Comparison of ENCODE assay signal across 8 cellular contexts in genomic region chr4:27048350-27049100, GRCh38.
DNase-seq lines count a peak whose midpoint lies in the region; ATAC-seq and TF ChIP-seq lines count a peak whose summit lies in the region.

No MANE protein-coding gene starts in this region.

- H3K36me3 ChIP-seq in CD8-positive, alpha-beta memory T cell (ENCODE audit: insufficient read depth, low read length): no peaks in the 10 kb centered on the region
- H3K36me3 ChIP-seq in GM23248 (ENCODE audit: low read depth) (no peaks in the 10 kb centered on the region), mucosa of descending colon (ENCODE audit: low read depth) (no peaks in the 10 kb centered on the region)

- in situ Hi-C loops in GM23248 (cut with MboI): no loop called here

- intact Hi-C loops in mucosa of descending colon (cut with DNase I, micrococcal nuclease): no loop called here

- peaks cover 0 to 3% (median 0%) of the 10 kb centered on the region in 3 donors for H3K36me3 Mint-ChIP-seq in CD8-positive, alpha-beta memory T cell
- no peaks in the 10 kb centered on the region for H3K36me3 Mint-ChIP-seq in activated CD8-positive, alpha-beta memory T cell treated with anti-CD3 and anti-CD28 coated beads, Interleukin-2, amount 10 ng/mL, durations not matched to agents 7 days and 5 days

- H3K4me1 Mint-ChIP-seq in CD8-positive, alpha-beta memory T cell: peaks cover 5 to 14% (median 12%) of the 10 kb centered on the region in 3 donors
- H3K4me1 Mint-ChIP-seq in activated CD8-positive, alpha-beta memory T cell treated with anti-CD3 and anti-CD28 coated beads, Interleukin-2, amount 10 ng/mL, durations not matched to agents 7 days and 5 days: peaks cover 2% of the 10 kb centered on the region

- POLR2A ChIA-PET in CD8-positive, alpha-beta memory T cell (lab: Charles Lee): no interaction called here

- no peaks in the 10 kb centered on the region for H3F3A ChIP-seq in GM23248 (ENCODE audit: insufficient read depth)

- H3K9ac ChIP-seq in GM23248: 0 out of 2 replicates have a peak overlapping the region, but pooled peaks have one; percentile 27

- no peak overlapping the region for H3K27ac ChIP-seq in CD8-positive, alpha-beta memory T cell (ENCODE audit: low read depth, low read length)
- H3K27ac ChIP-seq in GM23248: no peak overlapping the region

- no peak overlapping the region for H3K4me3 ChIP-seq in CD8-positive, alpha-beta memory T cell (ENCODE audit: low read length)
- peak overlapping the region; percentile 72 for H3K4me3 ChIP-seq in GM23248
- peak overlapping the region; percentile 36 for H3K4me3 ChIP-seq in choroid plexus epithelial cell (ENCODE audit: low read depth, low read length)
- H3K4me3 ChIP-seq in mucosa of descending colon: no peak overlapping the region

- no peak overlapping the region for H3K27ac Mint-ChIP-seq in CD8-positive, alpha-beta memory T cell
- no peak overlapping the region for H3K27ac Mint-ChIP-seq in activated CD8-positive, alpha-beta memory T cell treated with anti-CD3 and anti-CD28 coated beads, Interleukin-2, amount 10 ng/mL, durations not matched to agents 7 days and 5 days

- no peaks in the 10 kb centered on the region for H3K79me2 ChIP-seq in GM23248 (ENCODE audit: insufficient read depth)

- H3K27me3 ChIP-seq in CD8-positive, alpha-beta memory T cell (ENCODE audit: insufficient read depth, low read length, poor library complexity, severe bottlenecking): peaks cover 6% of the 10 kb centered on the region
- H3K27me3 ChIP-seq in GM23248 (replicated peaks; ENCODE audit: insufficient read depth): peaks cover 48% of the 10 kb centered on the region

- 5 to 6% methylated on average over 17 of the region's 17 CpGs for WGBS in GM23248 (ENCODE audit: low coverage in 1 of 2, low lambda C conversion rate in 2 of 2, missing lambda C conversion rate in 2 of 2), 2 experiments

- no peaks in the 10 kb centered on the region for H3K9me3 ChIP-seq in CD8-positive, alpha-beta memory T cell (ENCODE audit: low read length)
- H3K9me3 ChIP-seq in GM23248 (ENCODE audit: low read depth): no peaks in the 10 kb centered on the region
- no peaks in the 10 kb centered on the region for H3K9me3 ChIP-seq in mucosa of descending colon

- peak overlapping the region; percentile 94 for H3K4me2 ChIP-seq in GM23248 (ENCODE audit: unreplicated experiment)

- H3K4me1 ChIP-seq in CD8-positive, alpha-beta memory T cell (ENCODE audit: insufficient read depth, low read length): peaks cover 5% of the 10 kb centered on the region
- H3K4me1 ChIP-seq in GM23248 (ENCODE audit: insufficient read depth): no peaks in the 10 kb centered on the region
- no peaks in the 10 kb centered on the region for H3K4me1 ChIP-seq in mucosa of descending colon (ENCODE audit: low read depth)

- peak; percentile 62 for TF ChIP-seq CTCF in choroid plexus epithelial cell (conservative IDR thresholded peaks at IDR 0.05; ENCODE audit: low read depth, low read length)
- TF ChIP-seq CTCF in mucosa of descending colon (IDR thresholded peaks at IDR 0.05): peak; percentile 56

- peak overlapping the region in 6 of 7 donors; percentile 39 to 80 (median 56) for H3K4me3 Mint-ChIP-seq in CD8-positive, alpha-beta memory T cell
- H3K4me3 Mint-ChIP-seq in activated CD8-positive, alpha-beta memory T cell treated with anti-CD3 and anti-CD28 coated beads, Interleukin-2, amount 10 ng/mL, durations not matched to agents 7 days and 5 days: no peak overlapping the region

- no peaks in the 10 kb centered on the region for H4K20me1 ChIP-seq in GM23248 (ENCODE audit: insufficient read depth)

- H3K9me3 Mint-ChIP-seq in CD8-positive, alpha-beta memory T cell: peaks cover 0 to 8% (median 7%) of the 10 kb centered on the region in 5 donors
- H3K9me3 Mint-ChIP-seq in activated CD8-positive, alpha-beta memory T cell treated with anti-CD3 and anti-CD28 coated beads, Interleukin-2, amount 10 ng/mL, durations not matched to agents 7 days and 5 days (ENCODE audit: low read depth): no peaks in the 10 kb centered on the region

- H3K9me2 ChIP-seq in GM23248 (ENCODE audit: insufficient read depth): no peaks in the 10 kb centered on the region

- H3K27me3 Mint-ChIP-seq in CD8-positive, alpha-beta memory T cell: peaks cover 22 to 72% of the 10 kb centered on the region in 2 donors
- peaks cover 44% of the 10 kb centered on the region for H3K27me3 Mint-ChIP-seq in activated CD8-positive, alpha-beta memory T cell treated with anti-CD3 and anti-CD28 coated beads, Interleukin-2, amount 10 ng/mL, durations not matched to agents 7 days and 5 days

- ATAC-seq in mucosa of descending colon (peak; percentile 75), GM18511 (IDR thresholded peaks at IDR 0.05; ENCODE audit: unreplicated experiment) (no peak), HG03460 (IDR thresholded peaks at IDR 0.05; ENCODE audit: unreplicated experiment) (no peak)
- ATAC-seq in activated CD8-positive, alpha-beta memory T cell treated with anti-CD3 and anti-CD28 coated beads, Interleukin-2, amount 10 ng/mL, durations not matched to agents 7 days and 5 days: no peak

- peak in 2 of 5 donors; percentile 15 to 34 for DNase-seq in CD8-positive, alpha-beta memory T cell
- DNase-seq in GM23248 (peak; percentile 61), NCI-H82 (lab: John Stamatoyannopoulos, UW) (peak; percentile 37), choroid plexus epithelial cell (ENCODE audit: low read depth) (peak; percentile 41), mucosa of descending colon (no peak)
- no peak for DNase-seq in activated CD8-positive, alpha-beta memory T cell treated with anti-CD3 and anti-CD28 coated beads, Interleukin-2, amount 10 ng/mL, durations not matched to agents 7 days and 5 days

- H2AFZ ChIP-seq in GM23248: peak overlapping the region; percentile 79

- CTCF ChIA-PET in CD8-positive, alpha-beta memory T cell (lab: Charles Lee): interaction anchor here (0.8 to 2.1 kb wide), 6 partner anchors 9 to 34 kb away, joined by 3 to 8 read pairs (median 4); no protein-coding TSS in a partner anchor
- CTCF ChIA-PET in activated CD8-positive, alpha-beta memory T cell treated with anti-CD3 and anti-CD28 coated beads, Interleukin-2, amount 10 ng/mL, durations not matched to agents 7 days and 5 days (lab: Charles Lee): interaction anchor here (0.6 to 1.5 kb wide), 6 partner anchors 11 to 1884 kb away, joined by 3 to 4 read pairs (median 4); no protein-coding TSS in a partner anchor

Comparison
In these comparisons a context has a peak if more than half of its experiments do, and no peak if none do; other contexts are left out.
1. DNase-seq: peak in GM23248 (single experiment), NCI-H82 (single experiment) and choroid plexus epithelial cell (single experiment); none in mucosa of descending colon (0 of 3) and activated CD8-positive, alpha-beta memory T cell treated with anti-CD3 and anti-CD28 coated beads, Interleukin-2, amount 10 ng/mL, durations not matched to agents 7 days and 5 days (single experiment).
2. H3K4me3 ChIP-seq: peak in GM23248 (single experiment) and choroid plexus epithelial cell (single experiment); none in CD8-positive, alpha-beta memory T cell (single experiment) and mucosa of descending colon (single experiment).